Comparison of ENCODE assay signal across 20 cellular contexts in the genomic region with DNA sequence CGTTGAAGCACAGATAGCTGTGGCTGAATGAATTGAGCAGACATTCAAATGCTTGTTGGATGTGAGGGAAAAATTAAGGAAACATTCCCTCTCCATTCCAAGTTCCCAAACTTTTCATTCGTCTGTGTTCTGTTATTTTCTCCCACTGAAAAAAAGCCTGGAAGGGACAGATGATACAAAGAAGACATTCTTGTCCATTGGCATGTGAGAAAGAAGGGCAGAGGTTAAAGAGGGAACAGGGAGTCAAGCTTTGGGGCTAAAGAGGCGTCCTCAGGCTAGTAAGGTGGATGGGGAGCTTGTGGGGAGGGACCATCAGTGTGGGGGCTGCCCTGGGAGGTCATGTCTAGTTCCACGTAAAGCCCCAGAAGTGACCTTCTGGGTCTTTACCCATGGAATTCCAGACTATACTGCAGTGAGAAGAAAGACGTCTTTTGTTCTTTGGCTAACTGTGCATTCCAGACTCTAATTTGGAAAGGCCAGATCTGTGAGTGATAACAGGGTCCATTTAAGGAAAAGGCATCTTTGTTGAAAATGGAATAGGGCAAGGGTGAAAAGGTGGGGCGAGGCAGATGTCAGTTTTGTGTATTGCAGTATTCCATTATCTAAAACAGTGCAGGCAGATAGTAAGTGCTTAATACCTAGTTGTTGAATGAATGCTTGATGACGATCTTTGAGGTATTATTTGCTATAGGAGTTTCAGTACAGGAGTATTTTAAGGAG.
DNase-seq lines count a peak whose midpoint lies in the region; ATAC-seq and TF ChIP-seq lines count a peak whose summit lies in the region.
"Had no signal": no experiment of that assay in that cellular context is flagged by ENCODE, and none has a peak within 500 bp of the region (broad histone marks: within the 10 kb centered on the region; RNA-seq: fewer than 3 reads in every experiment).

No MANE protein-coding gene starts in this region.

- H3K9me3 ChIP-seq in neuronal stem cell (replicated peaks in 1 of 2; ENCODE audit: control insufficient read depth in 2 of 2, insufficient read depth in 1 of 2, low read depth in 1 of 2, low read length in 2 of 2) (peaks cover 0 to 2% of the 10 kb centered on the region in 2 donors), tibial nerve (no peaks in the 10 kb centered on the region)
- no peaks in the 10 kb centered on the region for H3K9me3 ChIP-seq in CD8-positive, alpha-beta T cell (ENCODE audit: low read length)
- H3K9me3 ChIP-seq: Peyer's patch had no signal

- no peak overlapping the region for H3K4me3 Mint-ChIP-seq in CD8-positive, alpha-beta T cell
- H3K4me3 Mint-ChIP-seq: CD14-positive monocyte, HFFc6 had no signal

- H3K4me1 ChIP-seq in neuronal stem cell (ENCODE audit: control insufficient read depth in 2 of 2, insufficient read depth in 1 of 2, low read depth in 1 of 2, low read length in 2 of 2): peaks cover 15 to 17% of the 10 kb centered on the region in 2 donors
- H3K4me1 ChIP-seq in tibial nerve: peaks cover 0 to 11% (median 4%) of the 10 kb centered on the region in 4 donors
- H3K4me1 ChIP-seq in CD8-positive, alpha-beta T cell (ENCODE audit: insufficient read depth, low read length): no peaks in the 10 kb centered on the region
- H3K4me1 ChIP-seq: Peyer's patch had no signal

- H3K4me3 ChIP-seq in neuronal stem cell (ENCODE audit: low read length in 2 of 2): no peak overlapping the region
- no peak overlapping the region for H3K4me3 ChIP-seq in tibial nerve
- H3K4me3 ChIP-seq in CD8-positive, alpha-beta T cell (ENCODE audit: low read depth, low read length): no peak overlapping the region
- H3K4me3 ChIP-seq: Peyer's patch had no signal

- no peak overlapping the region for H3K27ac ChIP-seq in neuronal stem cell (replicated peaks; ENCODE audit: low read length)
- H3K27ac ChIP-seq in tibial nerve: peak overlapping the region in 1 of 4 donors; percentile 46
- H3K27ac ChIP-seq in CD8-positive, alpha-beta T cell (ENCODE audit: low read depth, low read length): no peak overlapping the region
- H3K27ac ChIP-seq: HL-60, Peyer's patch had no signal

- H3K4me1 Mint-ChIP-seq in CD8-positive, alpha-beta T cell (ENCODE audit: low read depth): no peaks in the 10 kb centered on the region

- H3K4ac ChIP-seq in neuronal stem cell (ENCODE audit: low read length): no peak overlapping the region

- TF ChIP-seq POLR2A in tibial nerve (IDR thresholded peaks at IDR 0.05): no peak

- H2AK5ac ChIP-seq in neuronal stem cell (ENCODE audit: low read depth, low read length): no peak overlapping the region

- DNase-seq in ELF-1 (ENCODE audit: low read depth, low spot score) (peak; percentile 81), RPMI7951 (ENCODE audit: low read depth) (peak; percentile 35), epidermal melanocyte (ENCODE audit: insufficient read length, low spot score) (peak; percentile 37), neuronal stem cell (ENCODE audit: low spot score) (peak; percentile 55), tibial nerve (ENCODE audit: low spot score in 2 of 2) (no peak), NCI-H82 (lab: John Stamatoyannopoulos, UW) (no peak)
- no peak for DNase-seq in CD8-positive, alpha-beta T cell
- DNase-seq: Calu3, DMS79, GOT3, HFFc6, MM.1S, NCI-H1105, NCI-H187, NCI-H446, NCI-H774, Peyer's patch had no signal

- H3K36me3 ChIP-seq in neuronal stem cell (replicated peaks in 1 of 2; ENCODE audit: control insufficient read depth in 2 of 2, insufficient read depth in 2 of 2, low read length in 2 of 2): no peaks in the 10 kb centered on the region
- no peaks in the 10 kb centered on the region for H3K36me3 ChIP-seq in tibial nerve
- no peaks in the 10 kb centered on the region for H3K36me3 ChIP-seq in CD8-positive, alpha-beta T cell (ENCODE audit: insufficient read depth, low read length)
- H3K36me3 ChIP-seq: Peyer's patch had no signal

- H3K18ac ChIP-seq in neuronal stem cell (ENCODE audit: low read length): no peak overlapping the region

- intact Hi-C loops in CD8-positive, alpha-beta T cell (cut with DNase I, micrococcal nuclease): no loop called here

- H3K9me3 Mint-ChIP-seq in CD8-positive, alpha-beta T cell: no peaks in the 10 kb centered on the region
- H3K9me3 Mint-ChIP-seq: CD14-positive monocyte, HFFc6 had no signal

- H2AFZ ChIP-seq in neuronal stem cell (ENCODE audit: low read length): no peak overlapping the region

- no peak for ATAC-seq in CD8-positive, alpha-beta T cell
- ATAC-seq in GM19397 (IDR thresholded peaks at IDR 0.05; ENCODE audit: unreplicated experiment): no peak

- H3K79me1 ChIP-seq in neuronal stem cell (ENCODE audit: low read depth, low read length): peaks cover 2% of the 10 kb centered on the region

- H3K4me2 ChIP-seq in neuronal stem cell (ENCODE audit: insufficient read depth, low read length, poor library complexity, severe bottlenecking): no peak overlapping the region

- POLR2A ChIA-PET in CD8-positive, alpha-beta T cell (lab: Charles Lee): no interaction called here

- H3K36me3 Mint-ChIP-seq in CD8-positive, alpha-beta T cell: no peaks in the 10 kb centered on the region
- H3K36me3 Mint-ChIP-seq: CD14-positive monocyte had no signal

- no peak overlapping the region for H3K14ac ChIP-seq in neuronal stem cell (ENCODE audit: low read length)

- H2BK15ac ChIP-seq in neuronal stem cell (ENCODE audit: low read length): no peak overlapping the region

- H3K27me3 Mint-ChIP-seq in CD8-positive, alpha-beta T cell (ENCODE audit: low read depth): peaks cover 4% of the 10 kb centered on the region

- CTCF ChIA-PET in CD8-positive, alpha-beta T cell (lab: Charles Lee): no interaction called here

- H2BK120ac ChIP-seq in neuronal stem cell (ENCODE audit: low read depth, low read length): no peak overlapping the region

- WGBS in neuronal stem cell (ENCODE audit: extremely low coverage in 2 of 2, insufficient read length in 2 of 2, insufficient replicate concordance in 1 of 2), 2 donors: no CpG with 5 or more reads among the region's 7 CpGs
- WGBS in tibial nerve, 2 donors: 25 to 27% methylated on average over 7 of the region's 7 CpGs

- H3K27ac Mint-ChIP-seq in CD8-positive, alpha-beta T cell: no peak overlapping the region
- H3K27ac Mint-ChIP-seq: CD14-positive monocyte, HFFc6 had no signal

- H4K91ac ChIP-seq in neuronal stem cell (ENCODE audit: low read depth, low read length, poor library complexity): no peak overlapping the region

- no peak overlapping the region for H2BK12ac ChIP-seq in neuronal stem cell (ENCODE audit: low read length)

- no peaks in the 10 kb centered on the region for H3K27me3 ChIP-seq in neuronal stem cell (ENCODE audit: control insufficient read depth in 3 of 3, insufficient read depth in 3 of 3, low read depth in 1 of 3, low read length in 3 of 3)
- no peaks in the 10 kb centered on the region for H3K27me3 ChIP-seq in tibial nerve
- no peaks in the 10 kb centered on the region for H3K27me3 ChIP-seq in CD8-positive, alpha-beta T cell (ENCODE audit: insufficient read depth, low read length)
- H3K27me3 ChIP-seq: Peyer's patch had no signal

- H4K8ac ChIP-seq in neuronal stem cell (ENCODE audit: low read depth, low read length): no peak overlapping the region

- no peak overlapping the region for H3K23ac ChIP-seq in neuronal stem cell (ENCODE audit: low read depth, low read length, poor library complexity)

- no peak for TF ChIP-seq CTCF in tibial nerve (IDR thresholded peaks at IDR 0.05)
- no peak for TF ChIP-seq CTCF in CD8-positive, alpha-beta T cell (IDR thresholded peaks at IDR 0.05)

- H3K9ac ChIP-seq in neuronal stem cell (ENCODE audit: low read depth, low read length, poor library complexity): no peak overlapping the region

- H2BK5ac ChIP-seq in neuronal stem cell (ENCODE audit: low read length): no peak overlapping the region

- TF ChIP-seq EP300 in tibial nerve (IDR thresholded peaks at IDR 0.05): no peak

Comparison
In these comparisons a context has a peak if more than half of its experiments do, and no peak if none do; other contexts are left out.
1. DNase-seq: peak in ELF-1 (single experiment), RPMI7951 (single experiment), epidermal melanocyte (single experiment) and neuronal stem cell (single experiment); none in tibial nerve (0 of 2), CD8-positive, alpha-beta T cell (0 of 7) and NCI-H82 (single experiment).